In genomic region chr13:100269837-100270236, GRCh38 we compare ENCODE assay signal across 9 cellular contexts.
DNase-seq lines count a peak whose midpoint lies in the region; ATAC-seq and TF ChIP-seq lines count a peak whose summit lies in the region.
"Had no signal": no experiment of that assay in that cellular context is flagged by ENCODE, and none has a peak within 500 bp of the region (broad histone marks: within the 10 kb centered on the region; RNA-seq: fewer than 3 reads in every experiment).

No MANE protein-coding gene starts in this region.

- ATAC-seq in GM19455 (IDR thresholded peaks at IDR 0.05; ENCODE audit: unreplicated experiment) (no peak), GM19467 (IDR thresholded peaks at IDR 0.05; ENCODE audit: unreplicated experiment) (no peak)
- ATAC-seq: naive thymus-derived CD8-positive, alpha-beta T cell had no signal

- no peaks in the 10 kb centered on the region for H3K36me3 ChIP-seq in ovary

- H3K4me3 ChIP-seq in ovary, result no peak overlapping the region

- WGBS in ovary, 3 donors, result 20 to 30% (median 22%) methylated on average over 2 of the region's 2 CpGs

- H3K27ac ChIP-seq in ovary, result no peak overlapping the region

- TF ChIP-seq POLR2A in ovary (IDR thresholded peaks at IDR 0.05), result no peak

- in situ Hi-C loops in SK-MEL-5 (cut with HindIII; ENCODE audit: low pct_unique_long_range_greater_than_20kb, low sequenced_read_pairs), result no loop called here

- intact Hi-C loops in ovary (cut with DNase I), result no loop called here

- H3K27me3 ChIP-seq in ovary, result no peaks in the 10 kb centered on the region

- no peak for TF ChIP-seq EP300 in ovary (IDR thresholded peaks at IDR 0.05)

- H3K4me1 ChIP-seq in ovary (ENCODE audit: insufficient read depth), result no peaks in the 10 kb centered on the region

- DNase-seq in AG20443 (ENCODE audit: low spot score) (peak; percentile 37), SK-MEL-5 (ENCODE audit: low read depth, low spot score) (peak; percentile 9), fibroblast of the conjunctiva (ENCODE audit: low read depth) (peak; percentile 68), ovary (peak; percentile 59 to 83 (median 69)), GM19238 (ENCODE audit: insufficient read length, low spot score) (no peak), NCI-H146 treated with DMSO at 0.1 percent for 48 hours (lab: John Stamatoyannopoulos, UW; ENCODE audit: unreplicated experiment) (no peak)
- DNase-seq: naive thymus-derived CD8-positive, alpha-beta T cell had no signal

- no peak for TF ChIP-seq CTCF in ovary (IDR thresholded peaks at IDR 0.05)

- H3K9me3 ChIP-seq in ovary, result no peaks in the 10 kb centered on the region

Comparison
In these comparisons a context has a peak if more than half of its experiments do, and no peak if none do; other contexts are left out.
1. DNase-seq: peak in AG20443 (single experiment), SK-MEL-5 (single experiment), fibroblast of the conjunctiva (single experiment) and ovary (5 of 5); none in GM19238 (single experiment) and NCI-H146 treated with DMSO at 0.1 percent for 48 hours (single experiment).